Comparison of ENCODE assay signal across 39 cellular contexts in genomic region chr1:207009182-207009850, GRCh38. TPM values are rescaled to one million over a fixed set of nuclear protein-coding genes. Genes with fewer than 3 reads are reported as not detected.
DNase-seq lines count a peak whose midpoint lies in the region; ATAC-seq, FAIRE-seq and TF ChIP-seq lines count a peak whose summit lies in the region.
"Had no signal": no experiment of that assay in that cellular context is flagged by ENCODE, and none has a peak within 500 bp of the region (broad histone marks: within the 10 kb centered on the region; RNA-seq: fewer than 3 reads in every experiment).

No MANE protein-coding gene starts in this region.

- H4K20me1 ChIP-seq in HepG2 (ENCODE audit: insufficient read depth, low read length) = no peaks in the 10 kb centered on the region
- H4K20me1 ChIP-seq: BLaER1 had no signal

- no peak for TF ChIP-seq POLR2A in HepG2 (IDR thresholded peaks at IDR 0.05; ENCODE audit: insufficient read depth in 1 of 2, low read depth in 2 of 2, low read length in 2 of 2)

- no peak overlapping the region for H2AFZ ChIP-seq in HepG2 (ENCODE audit: low read length)

- DNase-seq in Caco-2 (no peak), HepG2 (ENCODE audit: low spot score) (peak; percentile 92), small intestine (peak; percentile 97), NCI-H510A (lab: John Stamatoyannopoulos, UW) (no peak)
- no peak for DNase-seq in stimulated activated CD4-positive, alpha-beta T cell treated with anti-CD3 and anti-CD28 coated beads, Interleukin-4, amount 100 ng/mL, for 4 hours
- DNase-seq: activated CD4-positive, alpha-beta T cell treated with anti-CD3 and anti-CD28 coated beads for 4 hours; activated effector memory CD4-positive, alpha-beta T cell treated with anti-CD3 and anti-CD28 coated beads, Interleukin-2, amount 50 U/mL, for 16 hours; activated naive CD8-positive, alpha-beta T cell treated with anti-CD3 and anti-CD28 coated beads, Interleukin-2, amount 10 ng/mL, durations not matched to agents 7 days and 5 days; activated T-cell treated with anti-CD3 and anti-CD28 coated beads, Interleukin-2, amount 50 U/mL, for 1 hour; COR-L47; H9; KG1; MM.1S; NCI-H1417; NCI-H2081; NCI-H2227 treated with DMSO at 0.1 percent for 48 hours; NCI-H748 treated with DMSO at 0.1 percent for 48 hours; RPMI8226; stimulated activated CD4-positive, alpha-beta T cell treated with anti-CD3 and anti-CD28 coated beads, Interleukin-15, amount 100 ng/mL, for 24 hours; stimulated activated naive CD8-positive, alpha-beta T cell treated with anti-CD3 and anti-CD28 coated beads, Interleukin-15, amount 100 ng/mL, for 72 hours had no signal

- H3K4me3 ChIP-seq in Caco-2 (ENCODE audit: low read depth, low read length) (no peak overlapping the region), HepG2 (replicated peaks in 1 of 3; ENCODE audit: insufficient read depth in 1 of 3, low read depth in 2 of 3, low read length in 3 of 3) (no peak overlapping the region; a peak in 1 of 6 replicates), small intestine (ENCODE audit: low read depth in 1 of 2, low read length in 2 of 2) (no peak overlapping the region)
- H3K4me3 ChIP-seq: BLaER1 had no signal

- peaks cover 5% of the 10 kb centered on the region for H3K36me3 Mint-ChIP-seq in Caco-2 (ENCODE audit: insufficient read depth, unreplicated experiment)
- H3K36me3 Mint-ChIP-seq: activated naive CD8-positive, alpha-beta T cell treated with anti-CD3 and anti-CD28 coated beads, Interleukin-2, amount 10 ng/mL, durations not matched to agents 7 days and 5 days had no signal

- FAIRE-seq in HepG2 (lab: Jason Lieb, UNC) = peak; percentile 94
- no peak for FAIRE-seq in small intestine (lab: Jason Lieb, UNC)
- FAIRE-seq: GM18507, islet of Langerhans had no signal

- H3K9me3 ChIP-seq in Caco-2 (peaks cover 7% of the 10 kb centered on the region; the same call in 1 of the 2 replicates), HepG2 (ENCODE audit: low read length) (no peaks in the 10 kb centered on the region), small intestine (ENCODE audit: control insufficient read depth, low read depth) (no peaks in the 10 kb centered on the region)
- H3K9me3 ChIP-seq: BLaER1 had no signal

- peak overlapping the region; percentile 39 for H3K27ac Mint-ChIP-seq in Caco-2 (ENCODE audit: unreplicated experiment)
- H3K27ac Mint-ChIP-seq: activated naive CD8-positive, alpha-beta T cell treated with anti-CD3 and anti-CD28 coated beads, Interleukin-2, amount 10 ng/mL, durations not matched to agents 7 days and 5 days; H9; stimulated activated naive CD8-positive, alpha-beta T cell treated with anti-CD3 and anti-CD28 coated beads, Interleukin-15, amount 100 ng/mL, for 72 hours; T-helper 2 cell treated with Interferon-gamma antibody and Interleukin-4, amounts not matched to agents 5 μg/mL and 100 μg/mL, for 36 hours had no signal

- no peak overlapping the region for H3K4me3 Mint-ChIP-seq in Caco-2 (ENCODE audit: unreplicated experiment)
- H3K4me3 Mint-ChIP-seq: activated naive CD8-positive, alpha-beta T cell treated with anti-CD3 and anti-CD28 coated beads, Interleukin-2, amount 10 ng/mL, durations not matched to agents 7 days and 5 days; central memory CD8-positive, alpha-beta T cell; H9; stimulated activated naive CD8-positive, alpha-beta T cell treated with anti-CD3 and anti-CD28 coated beads, Interleukin-15, amount 100 ng/mL, for 72 hours; T-helper 2 cell treated with Interferon-gamma antibody and Interleukin-4, amounts not matched to agents 5 μg/mL and 100 μg/mL, for 36 hours had no signal

- H3K4me1 ChIP-seq in Caco-2 = peaks cover 58% of the 10 kb centered on the region
- peaks cover 67% of the 10 kb centered on the region for H3K4me1 ChIP-seq in HepG2 (ENCODE audit: insufficient read depth, low read length)
- H3K4me1 ChIP-seq in small intestine (ENCODE audit: control insufficient read depth in 2 of 2, insufficient read depth in 1 of 2, low read depth in 1 of 2, low read length in 1 of 2) = peaks cover 0 to 23% of the 10 kb centered on the region in 2 donors
- H3K4me1 ChIP-seq: BLaER1 had no signal

- in situ Hi-C loops in HepG2 (cut with HindIII; ENCODE audit: extremely low pct_ligation_motif_present, low pct_unique_long_range_greater_than_20kb) = no loop called here

- peak; percentile 31 to 81; a peak in 3 of 4 replicates for TF ChIP-seq EP300 in HepG2 (IDR thresholded peaks at IDR 0.05; ENCODE audit: low read depth in 2 of 2, low read length in 2 of 2)
- TF ChIP-seq EP300 in HepG2 (CRISPR knock-in tag; IDR thresholded peaks at IDR 0.05; ENCODE audit: borderline replicate concordance) = peak; percentile 74; the same call in 1 of the 2 replicates

- H3K27me3 ChIP-seq in Caco-2 (replicated peaks; ENCODE audit: control insufficient read depth, insufficient read depth, low read length) (no peaks in the 10 kb centered on the region), HepG2 (ENCODE audit: control insufficient read depth in 1 of 2, insufficient read depth in 2 of 2, low read length in 2 of 2) (no peaks in the 10 kb centered on the region), small intestine (ENCODE audit: control insufficient read depth in 2 of 2, insufficient read depth in 2 of 2, low read length in 2 of 2) (no peaks in the 10 kb centered on the region)
- H3K27me3 ChIP-seq: BLaER1 had no signal

- H3K36me3 ChIP-seq in Caco-2 (ENCODE audit: control insufficient read depth, insufficient read depth, low read length) (no peaks in the 10 kb centered on the region), HepG2 (replicated peaks in 1 of 2; ENCODE audit: control insufficient read depth in 1 of 2, insufficient read depth in 2 of 2, low read length in 2 of 2) (no peaks in the 10 kb centered on the region), small intestine (ENCODE audit: control insufficient read depth in 2 of 2, insufficient read depth in 2 of 2, low read length in 2 of 2) (no peaks in the 10 kb centered on the region)
- H3K36me3 ChIP-seq: BLaER1 had no signal

- H3K4me1 Mint-ChIP-seq in Caco-2 (ENCODE audit: low read depth, unreplicated experiment) = peaks cover 37% of the 10 kb centered on the region
- H3K4me1 Mint-ChIP-seq: activated naive CD8-positive, alpha-beta T cell treated with anti-CD3 and anti-CD28 coated beads, Interleukin-2, amount 10 ng/mL, durations not matched to agents 7 days and 5 days; stimulated activated naive CD8-positive, alpha-beta T cell treated with anti-CD3 and anti-CD28 coated beads, Interleukin-15, amount 100 ng/mL, for 72 hours had no signal

- H3K4me2 ChIP-seq in HepG2 (ENCODE audit: low read depth, low read length) = peak overlapping the region; percentile 54
- H3K4me2 ChIP-seq: BLaER1 had no signal

- ATAC-seq in HepG2 = peak; percentile 81
- no peak for ATAC-seq in GM18870 (IDR thresholded peaks at IDR 0.05; ENCODE audit: unreplicated experiment)
- ATAC-seq in HG02885 (IDR thresholded peaks at IDR 0.05; ENCODE audit: poor library complexity, unreplicated experiment) = no peak
- ATAC-seq: SK-N-SH treated with all-trans-retinoic acid at 6 μM for 48 hours; stimulated activated naive CD8-positive, alpha-beta T cell treated with anti-CD3 and anti-CD28 coated beads, Interleukin-15, amount 100 ng/mL, for 72 hours had no signal

- CTCF ChIA-PET in Caco-2 (lab: Charles Lee) (no interaction called here), HepG2 (lab: Yijun Ruan, JAX; ENCODE audit: low intra/inter-chr PET ratio, low total read pairs) (no interaction called here)

- H3K27ac ChIP-seq in VCaP (peak overlapping the region; percentile 70), HepG2 (ENCODE audit: extremely low read length, insufficient read depth, low read length) (peak overlapping the region; percentile 71), small intestine (ENCODE audit: low read depth in 1 of 2, low read length in 1 of 2) (peak overlapping the region; percentile 71 to 86)
- H3K27ac ChIP-seq: BLaER1 had no signal

- no peak for TF ChIP-seq RAD21 in HepG2 (CRISPR knock-in tag; IDR thresholded peaks at IDR 0.05)

- POLR2A ChIA-PET in Caco-2 (lab: Charles Lee) = interaction anchor here (0.5 to 0.7 kb wide), 2 partner anchors 24 to 178 kb away, joined by 3 read pairs; no protein-coding TSS in a partner anchor
- POLR2A ChIA-PET in HepG2 (lab: Yijun Ruan, JAX) = interaction anchor here (1.1 to 1.9 kb wide), 5 partner anchors 10 to 44 kb away, joined by 3 to 11 read pairs (median 7); partner anchors contain the start of genes C1orf116 and PFKFB2

- TF ChIP-seq CTCF in Caco-2 (IDR thresholded peaks at IDR 0.05; ENCODE audit: insufficient read depth in 1 of 2, low read depth in 1 of 2, low read length in 1 of 2, severe bottlenecking in 1 of 2, unreplicated experiment in 1 of 2) = no peak
- TF ChIP-seq CTCF in VCaP (conservative IDR thresholded peaks at IDR 0.05) = no peak
- no peak for TF ChIP-seq CTCF in HepG2 (CRISPR knock-in tag; IDR thresholded peaks at IDR 0.05)

- BruUV-seq in Caco-2 (replicated peaks; lab: Mats Ljungman, UMichigan) (no TSS peak), HepG2 (replicated peaks; lab: Mats Ljungman, UMichigan) (no TSS peak)

- WGBS in HepG2 (ENCODE audit: low lambda C conversion rate) = 73% methylated on average over 10 of the region's 10 CpGs
- WGBS in small intestine, 3 donors = 32 to 62% (median 51%) methylated on average over 10 of the region's 10 CpGs

- intact Hi-C loops in Caco-2 (cut with micrococcal nuclease; ENCODE audit: unreplicated experiment) = no loop called here
- intact Hi-C loops in HepG2 (cut with micrococcal nuclease; ENCODE audit: unreplicated experiment) = loop anchor here (1.0 kb wide), 1 partner anchor 12 kb away; no protein-coding TSS in a partner anchor

- no peaks in the 10 kb centered on the region for H3K79me2 ChIP-seq in HepG2 (ENCODE audit: insufficient read depth, low read length)

- peaks cover 9% of the 10 kb centered on the region for H3K9me3 Mint-ChIP-seq in Caco-2 (ENCODE audit: unreplicated experiment)
- H3K9me3 Mint-ChIP-seq: activated naive CD8-positive, alpha-beta T cell treated with anti-CD3 and anti-CD28 coated beads, Interleukin-2, amount 10 ng/mL, durations not matched to agents 7 days and 5 days; central memory CD8-positive, alpha-beta T cell; H9; stimulated activated naive CD8-positive, alpha-beta T cell treated with anti-CD3 and anti-CD28 coated beads, Interleukin-15, amount 100 ng/mL, for 72 hours; T-helper 2 cell treated with Interferon-gamma antibody and Interleukin-4, amounts not matched to agents 5 μg/mL and 100 μg/mL, for 36 hours had no signal

- peak overlapping the region; percentile 34; the same call in 1 of the 2 replicates for H3K9ac ChIP-seq in HepG2 (ENCODE audit: insufficient read depth, low read depth, low read length)
- H3K9ac ChIP-seq: BLaER1 had no signal

- H3K27me3 Mint-ChIP-seq in Caco-2 (ENCODE audit: insufficient read depth, unreplicated experiment) = no peaks in the 10 kb centered on the region

RNA-seq across cellular contexts. Expression of gene C1orf116, which starts 23.2 kb away (rescaled TPM):
- total RNA-seq in Caco-2 (2022) (8.7 and 10.4 TPM in 2 replicates), HepG2 (2016; rRNA removed; fragmentation: Illumina TruSeq; extraction: Trizol) (0.95 and 1.1 TPM in 2 replicates)
- 0.18 and 0.20 TPM in 2 replicates for total RNA-seq in HepG2 (2016; cell fraction: cytosol; rRNA removed; fragmentation: Illumina TruSeq; extraction: Trizol; ENCODE audit: low read depth)
- 0.80 and 0.89 TPM in 2 replicates for total RNA-seq in HepG2 (2016; cell fraction: insoluble cytoplasmic fraction; rRNA removed; fragmentation: Illumina TruSeq; extraction: Trizol)
- total RNA-seq in HepG2 (2016; cell fraction: membrane; rRNA removed; fragmentation: Illumina TruSeq; extraction: Trizol) = 0.56 and 0.65 TPM in 2 replicates
- total RNA-seq in HepG2 (2016; cell fraction: nucleus; rRNA removed; fragmentation: Illumina TruSeq; extraction: Trizol) = 1.0 and 1.1 TPM in 2 replicates
- polyA plus RNA-seq in HepG2 (2011; rRNA removed) (0.51 and 0.77 TPM in 2 replicates), small intestine (10 to 100 TPM in 2 of 3 donors, 1 to 10 TPM in 1; 9.8 to 29.7 (median 18.9) TPM)
- polyA plus RNA-seq in HepG2 (2011; cell fraction: cytosol; rRNA removed) = 0.20 and 0.29 TPM in 2 replicates
- polyA plus RNA-seq in HepG2 (2011; cell fraction: nucleus; rRNA removed) = 1.0 and 1.2 TPM in 2 replicates
- polyA plus RNA-seq in HepG2 (2012) = 0.36 and 0.48 TPM in 2 replicates
- 0.09 and 0.16 TPM in 2 replicates for polyA plus RNA-seq in HepG2 (2016; cell fraction: cytosol; fragmentation: Illumina TruSeq; extraction: Trizol; ENCODE audit: low read depth)
- 1.4 and 1.6 TPM in 2 replicates for polyA plus RNA-seq in HepG2 (2016; cell fraction: insoluble cytoplasmic fraction; fragmentation: Illumina TruSeq; extraction: Trizol; ENCODE audit: low read depth)
- polyA plus RNA-seq in HepG2 (2016; cell fraction: membrane; fragmentation: Illumina TruSeq; extraction: Trizol; ENCODE audit: low read depth) = 0.35 and 0.52 TPM in 2 replicates
- 1.4 and 1.9 TPM in 2 replicates for polyA plus RNA-seq in HepG2 (2016; cell fraction: nucleus; fragmentation: Illumina TruSeq; extraction: Trizol; ENCODE audit: insufficient read depth, low read depth)
- 0.80 TPM in 2 replicates for polyA minus RNA-seq in HepG2 (2011; rRNA and poly(A)+ RNA removed; ENCODE audit: low replicate concordance)
- 0.44 and 0.69 TPM in 2 replicates for polyA minus RNA-seq in HepG2 (2011; cell fraction: cytosol; rRNA and poly(A)+ RNA removed)
- 1.5 and 2.6 TPM in 2 replicates for polyA minus RNA-seq in HepG2 (2011; cell fraction: nucleus; rRNA and poly(A)+ RNA removed)
- total RNA-seq: activated CD8-positive, alpha-beta memory T cell treated with anti-CD3 and anti-CD28 coated beads for 36 hours; activated naive CD8-positive, alpha-beta T cell treated with anti-CD3 and anti-CD28 coated beads, Interleukin-2, amount 10 ng/mL, durations not matched to agents 7 days and 5 days; dermis microvascular lymphatic vessel endothelial cell; fibroblast of lung; glomerular endothelial cell; posterior vena cava had no signal
- polyA plus RNA-seq: AG04450 had no signal

RNA-seq across cellular contexts. Expression of gene FCAMR, which starts 39.1 kb away (rescaled TPM):
- total RNA-seq in Caco-2 (2022) = 0.18 TPM in 1 of 2 replicates, not detected in the other
- not detected in 2 replicates for total RNA-seq in HepG2 (2016; rRNA removed; fragmentation: Illumina TruSeq; extraction: Trizol)
- total RNA-seq in HepG2 (2016; cell fraction: cytosol; rRNA removed; fragmentation: Illumina TruSeq; extraction: Trizol; ENCODE audit: low read depth) = not detected in 2 replicates
- not detected in 2 replicates for total RNA-seq in HepG2 (2016; cell fraction: insoluble cytoplasmic fraction; rRNA removed; fragmentation: Illumina TruSeq; extraction: Trizol)
- total RNA-seq in HepG2 (2016; cell fraction: membrane; rRNA removed; fragmentation: Illumina TruSeq; extraction: Trizol) = not detected in 2 replicates
- not detected in 2 replicates for total RNA-seq in HepG2 (2016; cell fraction: nucleus; rRNA removed; fragmentation: Illumina TruSeq; extraction: Trizol)
- polyA plus RNA-seq in HepG2 (2011; rRNA removed) = not detected in 2 replicates
- polyA plus RNA-seq in HepG2 (2011; cell fraction: cytosol; rRNA removed) = not detected in 2 replicates
- not detected in 2 replicates for polyA plus RNA-seq in HepG2 (2011; cell fraction: nucleus; rRNA removed)
- polyA plus RNA-seq in HepG2 (2012) = not detected in 2 replicates
- not detected in 2 replicates for polyA plus RNA-seq in HepG2 (2016; cell fraction: cytosol; fragmentation: Illumina TruSeq; extraction: Trizol; ENCODE audit: low read depth)
- not detected in 2 replicates for polyA plus RNA-seq in HepG2 (2016; cell fraction: insoluble cytoplasmic fraction; fragmentation: Illumina TruSeq; extraction: Trizol; ENCODE audit: low read depth)
- polyA plus RNA-seq in HepG2 (2016; cell fraction: membrane; fragmentation: Illumina TruSeq; extraction: Trizol; ENCODE audit: low read depth) = not detected in 2 replicates
- polyA plus RNA-seq in HepG2 (2016; cell fraction: nucleus; fragmentation: Illumina TruSeq; extraction: Trizol; ENCODE audit: insufficient read depth, low read depth) = not detected in 2 replicates
- not detected in 2 replicates for polyA minus RNA-seq in HepG2 (2011; rRNA and poly(A)+ RNA removed; ENCODE audit: low replicate concordance)
- not detected in 2 replicates for polyA minus RNA-seq in HepG2 (2011; cell fraction: cytosol; rRNA and poly(A)+ RNA removed)
- not detected in 2 replicates for polyA minus RNA-seq in HepG2 (2011; cell fraction: nucleus; rRNA and poly(A)+ RNA removed)
- polyA plus RNA-seq in small intestine = 1 to 10 TPM in 1 of 3 donors, under 1 TPM in 2; 0.54 to 4.5 (median 0.67) TPM
- total RNA-seq: activated CD8-positive, alpha-beta memory T cell treated with anti-CD3 and anti-CD28 coated beads for 36 hours; Daoy; dermis microvascular lymphatic vessel endothelial cell; fibroblast of lung; glomerular endothelial cell; H9; HT1080; myocyte; posterior vena cava; ureter had no signal
- polyA plus RNA-seq: AG04450, fibroblast of lung had no signal

RNA-seq across cellular contexts. Expression of gene YOD1, which starts 41.7 kb away (rescaled TPM):
- total RNA-seq in Caco-2 (2022) (11.8 and 11.9 TPM in 2 replicates), HepG2 (2016; rRNA removed; fragmentation: Illumina TruSeq; extraction: Trizol) (9.1 and 14.1 TPM in 2 replicates)
- 0.91 and 1.1 TPM in 2 replicates for total RNA-seq in HepG2 (2016; cell fraction: cytosol; rRNA removed; fragmentation: Illumina TruSeq; extraction: Trizol; ENCODE audit: low read depth)
- 9.1 and 13.9 TPM in 2 replicates for total RNA-seq in HepG2 (2016; cell fraction: insoluble cytoplasmic fraction; rRNA removed; fragmentation: Illumina TruSeq; extraction: Trizol)
- total RNA-seq in HepG2 (2016; cell fraction: membrane; rRNA removed; fragmentation: Illumina TruSeq; extraction: Trizol) = 5.3 and 5.7 TPM in 2 replicates
- total RNA-seq in HepG2 (2016; cell fraction: nucleus; rRNA removed; fragmentation: Illumina TruSeq; extraction: Trizol) = 14.7 and 16.3 TPM in 2 replicates
- polyA plus RNA-seq in HepG2 (2011; rRNA removed) (2.5 and 3.4 TPM in 2 replicates), small intestine (1 to 10 TPM; 1.9 to 2.7 (median 2.7) TPM)
- 1.1 and 1.7 TPM in 2 replicates for polyA plus RNA-seq in HepG2 (2011; cell fraction: cytosol; rRNA removed)
- 4.1 and 4.8 TPM in 2 replicates for polyA plus RNA-seq in HepG2 (2011; cell fraction: nucleus; rRNA removed)
- polyA plus RNA-seq in HepG2 (2012) = 3.9 and 4.9 TPM in 2 replicates
- polyA plus RNA-seq in HepG2 (2016; cell fraction: cytosol; fragmentation: Illumina TruSeq; extraction: Trizol; ENCODE audit: low read depth) = 0.36 and 0.38 TPM in 2 replicates
- polyA plus RNA-seq in HepG2 (2016; cell fraction: insoluble cytoplasmic fraction; fragmentation: Illumina TruSeq; extraction: Trizol; ENCODE audit: low read depth) = 9.5 and 10.5 TPM in 2 replicates
- 2.4 and 2.5 TPM in 2 replicates for polyA plus RNA-seq in HepG2 (2016; cell fraction: membrane; fragmentation: Illumina TruSeq; extraction: Trizol; ENCODE audit: low read depth)
- 15.7 and 15.8 TPM in 2 replicates for polyA plus RNA-seq in HepG2 (2016; cell fraction: nucleus; fragmentation: Illumina TruSeq; extraction: Trizol; ENCODE audit: insufficient read depth, low read depth)
- polyA minus RNA-seq in HepG2 (2011; rRNA and poly(A)+ RNA removed; ENCODE audit: low replicate concordance) = 2.4 and 7.1 TPM in 2 replicates
- polyA minus RNA-seq in HepG2 (2011; cell fraction: cytosol; rRNA and poly(A)+ RNA removed) = 3.2 and 3.8 TPM in 2 replicates
- 16.9 and 21.2 TPM in 2 replicates for polyA minus RNA-seq in HepG2 (2011; cell fraction: nucleus; rRNA and poly(A)+ RNA removed)

RNA-seq across cellular contexts. Expression of gene PFKFB2, which starts 43.8 kb away (rescaled TPM):
- 36.4 and 38.9 TPM in 2 replicates for total RNA-seq in Caco-2 (2022)
- total RNA-seq in HepG2 (2016; rRNA removed; fragmentation: Illumina TruSeq; extraction: Trizol) = 9.4 and 10.6 TPM in 2 replicates
- total RNA-seq in HepG2 (2016; cell fraction: cytosol; rRNA removed; fragmentation: Illumina TruSeq; extraction: Trizol; ENCODE audit: low read depth) = 0.62 and 0.71 TPM in 2 replicates
- 10.2 and 10.9 TPM in 2 replicates for total RNA-seq in HepG2 (2016; cell fraction: insoluble cytoplasmic fraction; rRNA removed; fragmentation: Illumina TruSeq; extraction: Trizol)
- 2.7 and 2.9 TPM in 2 replicates for total RNA-seq in HepG2 (2016; cell fraction: membrane; rRNA removed; fragmentation: Illumina TruSeq; extraction: Trizol)
- 12.6 and 18.6 TPM in 2 replicates for total RNA-seq in HepG2 (2016; cell fraction: nucleus; rRNA removed; fragmentation: Illumina TruSeq; extraction: Trizol)
- polyA plus RNA-seq in HepG2 (2011; rRNA removed) = 3.9 and 4.6 TPM in 2 replicates
- 1.8 and 2.7 TPM in 2 replicates for polyA plus RNA-seq in HepG2 (2011; cell fraction: cytosol; rRNA removed)
- 8.6 and 10.6 TPM in 2 replicates for polyA plus RNA-seq in HepG2 (2011; cell fraction: nucleus; rRNA removed)
- polyA plus RNA-seq in HepG2 (2012) = 3.6 and 4.1 TPM in 2 replicates
- 0.22 and 0.25 TPM in 2 replicates for polyA plus RNA-seq in HepG2 (2016; cell fraction: cytosol; fragmentation: Illumina TruSeq; extraction: Trizol; ENCODE audit: low read depth)
- 5.0 TPM in 2 replicates for polyA plus RNA-seq in HepG2 (2016; cell fraction: insoluble cytoplasmic fraction; fragmentation: Illumina TruSeq; extraction: Trizol; ENCODE audit: low read depth)
- polyA plus RNA-seq in HepG2 (2016; cell fraction: membrane; fragmentation: Illumina TruSeq; extraction: Trizol; ENCODE audit: low read depth) = 0.60 and 0.72 TPM in 2 replicates
- polyA plus RNA-seq in HepG2 (2016; cell fraction: nucleus; fragmentation: Illumina TruSeq; extraction: Trizol; ENCODE audit: insufficient read depth, low read depth) = 16.4 and 17.0 TPM in 2 replicates
- 5.5 and 25.8 TPM in 2 replicates for polyA minus RNA-seq in HepG2 (2011; rRNA and poly(A)+ RNA removed; ENCODE audit: low replicate concordance)
- polyA minus RNA-seq in HepG2 (2011; cell fraction: cytosol; rRNA and poly(A)+ RNA removed) = 2.8 and 3.1 TPM in 2 replicates
- 11.5 and 15.7 TPM in 2 replicates for polyA minus RNA-seq in HepG2 (2011; cell fraction: nucleus; rRNA and poly(A)+ RNA removed)
- 10 to 100 TPM; 20.0 to 38.5 (median 23.4) TPM for polyA plus RNA-seq in small intestine

Comparison
In these comparisons a context has a peak if more than half of its experiments do, and no peak if none do; other contexts are left out.
1. DNase-seq: peak in HepG2 (single experiment) and small intestine (single experiment); none in Caco-2 (0 of 2), stimulated activated CD4-positive, alpha-beta T cell treated with anti-CD3 and anti-CD28 coated beads, Interleukin-4, amount 100 ng/mL, for 4 hours (0 of 2) and NCI-H510A (single experiment).
2. Peak in every context shown above with its lines, with median percentiles within 50 percentile points of each other: H3K27ac ChIP-seq.